1 cellular context compared by ENCODE assay signal in the genomic region with DNA sequence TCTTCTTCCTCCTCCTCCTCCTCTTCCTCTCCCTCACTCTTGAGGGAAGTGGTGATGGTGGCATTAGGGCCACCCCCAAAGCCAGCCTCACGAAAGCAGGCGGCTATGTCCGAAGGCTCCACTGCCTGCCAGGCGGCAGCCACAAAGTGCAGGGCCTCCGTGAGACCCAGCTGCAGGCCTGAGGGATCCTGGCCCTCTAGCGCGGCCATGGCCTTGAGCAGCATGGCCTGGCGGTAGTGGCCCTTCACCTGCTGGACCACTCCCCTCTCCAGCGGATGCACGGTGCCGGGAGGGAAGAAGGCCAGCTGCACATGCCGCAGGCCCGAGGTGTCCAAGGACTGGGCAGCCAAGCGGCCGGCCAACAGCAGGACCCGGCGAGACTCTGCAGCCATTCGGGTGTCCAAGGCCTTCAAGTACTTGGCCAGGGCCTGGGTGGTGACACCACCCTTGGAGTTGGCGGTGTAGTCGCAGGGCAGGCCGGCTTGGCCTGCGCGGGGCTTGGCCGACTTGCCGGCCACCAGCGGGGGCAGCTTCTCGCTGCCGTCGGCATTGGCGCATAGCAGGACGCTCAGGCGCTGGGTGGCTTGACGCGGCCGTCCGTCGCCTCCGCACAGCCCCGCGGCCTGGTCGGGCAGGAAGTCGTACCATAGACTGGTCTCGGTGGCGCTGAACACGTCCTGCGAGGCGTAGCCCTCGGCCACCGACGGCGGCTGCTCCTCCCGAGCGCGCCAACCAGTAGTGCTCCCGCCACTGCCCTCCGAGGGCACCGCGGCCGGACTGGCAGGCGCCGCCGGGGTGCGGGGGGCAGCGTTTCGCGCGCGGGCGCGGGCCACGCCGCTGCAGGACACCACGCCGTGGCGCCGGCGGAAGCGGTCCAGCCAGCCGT.
A peak's percentile ranks its signal among the peaks of the same experiment; 100 is the strongest.
TF ChIP-seq lines count a peak whose summit lies in the region.

No MANE protein-coding gene starts in this region.

TF ChIP-seq in endothelial cell of umbilical vein, 7 proteins besides CTCF, POLR2A, EP300 and RAD21:
- no peak for TF ChIP-seq FOS (IDR thresholded peaks at IDR 0.05; ENCODE audit: borderline replicate concordance, insufficient read depth, low read length)
- peak; percentile 36 for TF ChIP-seq POLR2AphosphoS5 (IDR thresholded peaks at IDR 0.05; ENCODE audit: insufficient read depth, low read depth, low read length)
